Comparison of ENCODE assay signal across 19 cellular contexts in the genomic region with DNA sequence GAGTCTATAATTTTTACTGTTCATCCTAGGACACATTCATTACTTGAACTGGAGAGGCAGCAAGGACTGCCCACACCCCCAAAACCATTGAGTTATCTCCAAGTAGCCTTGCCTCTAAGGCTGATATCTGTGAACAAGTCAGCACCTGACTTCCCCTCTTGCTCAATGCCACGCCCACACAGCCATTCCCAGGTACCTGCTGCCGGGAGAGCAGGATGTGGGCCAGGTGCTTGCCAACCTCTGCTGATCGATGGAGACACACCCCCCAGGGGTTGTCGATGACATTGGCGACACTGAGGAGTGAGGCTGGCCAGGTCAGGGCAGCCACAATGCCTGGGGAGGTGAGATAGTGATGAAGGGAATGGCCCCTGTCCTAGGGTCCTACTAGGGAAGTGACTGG.
"Had no signal": no experiment of that assay in that cellular context is flagged by ENCODE, and none has a peak within 500 bp of the region (broad histone marks: within the 10 kb centered on the region; RNA-seq: fewer than 3 reads in every experiment).

No MANE protein-coding gene starts in this region.

- H3K27me3 Mint-ChIP-seq: activated CD4-positive, alpha-beta memory T cell treated with anti-CD3 and anti-CD28 coated beads, Interleukin-2, amount 10 ng/mL, durations not matched to agents 7 days and 5 days; activated CD4-positive, alpha-beta T cell treated with anti-CD3 and anti-CD28 coated beads, Interleukin-2, amount 10 ng/mL, durations not matched to agents 24 days and 14 days; activated naive CD8-positive, alpha-beta T cell treated with anti-CD3 and anti-CD28 coated beads, Interleukin-2, amount 10 ng/mL, durations not matched to agents 7 days and 5 days; naive thymus-derived CD4-positive, alpha-beta T cell had no signal

- H3K4me3 Mint-ChIP-seq: activated CD4-positive, alpha-beta memory T cell treated with anti-CD3 and anti-CD28 coated beads, Interleukin-2, amount 10 ng/mL, durations not matched to agents 7 days and 5 days; activated CD4-positive, alpha-beta T cell treated with anti-CD3 and anti-CD28 coated beads, Interleukin-2, amount 10 ng/mL, durations not matched to agents 24 days and 14 days; activated naive CD4-positive, alpha-beta T cell treated with anti-CD3 and anti-CD28 coated beads for 36 hours; activated naive CD8-positive, alpha-beta T cell treated with anti-CD3 and anti-CD28 coated beads, Interleukin-2, amount 10 ng/mL, durations not matched to agents 7 days and 5 days; activated T-cell treated with anti-CD3 and anti-CD28 coated beads, Interleukin-2, amount 50 U/mL, for 72 hours; endodermal cell; naive thymus-derived CD4-positive, alpha-beta T cell had no signal

- H3K9me3 Mint-ChIP-seq: activated CD4-positive, alpha-beta memory T cell treated with anti-CD3 and anti-CD28 coated beads, Interleukin-2, amount 10 ng/mL, durations not matched to agents 7 days and 5 days; activated CD4-positive, alpha-beta T cell treated with anti-CD3 and anti-CD28 coated beads, Interleukin-2, amount 10 ng/mL, durations not matched to agents 24 days and 14 days; activated naive CD8-positive, alpha-beta T cell treated with anti-CD3 and anti-CD28 coated beads, Interleukin-2, amount 10 ng/mL, durations not matched to agents 7 days and 5 days; activated T-cell treated with anti-CD3 and anti-CD28 coated beads, Interleukin-2, amount 50 U/mL, for 72 hours had no signal

- H3K27ac Mint-ChIP-seq: activated CD4-positive, alpha-beta memory T cell treated with anti-CD3 and anti-CD28 coated beads, Interleukin-2, amount 10 ng/mL, durations not matched to agents 7 days and 5 days; activated CD4-positive, alpha-beta T cell treated with anti-CD3 and anti-CD28 coated beads, Interleukin-2, amount 10 ng/mL, durations not matched to agents 24 days and 14 days; activated naive CD4-positive, alpha-beta T cell treated with anti-CD3 and anti-CD28 coated beads for 36 hours; activated naive CD8-positive, alpha-beta T cell treated with anti-CD3 and anti-CD28 coated beads, Interleukin-2, amount 10 ng/mL, durations not matched to agents 7 days and 5 days; activated T-cell treated with anti-CD3 and anti-CD28 coated beads, Interleukin-2, amount 50 U/mL, for 72 hours; endodermal cell; naive thymus-derived CD4-positive, alpha-beta T cell had no signal

- H3K4me3 ChIP-seq: coronary artery, lower lobe of right lung, sigmoid colon, testis, upper lobe of left lung had no signal

- H3K4me1 ChIP-seq: lower lobe of right lung, upper lobe of left lung had no signal

- H3K4me1 Mint-ChIP-seq: activated CD4-positive, alpha-beta memory T cell treated with anti-CD3 and anti-CD28 coated beads, Interleukin-2, amount 10 ng/mL, durations not matched to agents 7 days and 5 days; activated CD4-positive, alpha-beta T cell treated with anti-CD3 and anti-CD28 coated beads, Interleukin-2, amount 10 ng/mL, durations not matched to agents 24 days and 14 days; activated naive CD8-positive, alpha-beta T cell treated with anti-CD3 and anti-CD28 coated beads, Interleukin-2, amount 10 ng/mL, durations not matched to agents 7 days and 5 days; naive thymus-derived CD4-positive, alpha-beta T cell had no signal

- H3K27me3 ChIP-seq: sigmoid colon, testis, upper lobe of left lung had no signal

- ATAC-seq: activated T-cell treated with anti-CD3 and anti-CD28 coated beads, Interleukin-2, amount 50 U/mL, for 72 hours; left lobe of liver; lower lobe of right lung; naive thymus-derived CD4-positive, alpha-beta T cell had no signal

- H3K27ac ChIP-seq: coronary artery, lower lobe of right lung, testis, upper lobe of left lung had no signal

- DNase-seq: activated CD4-positive, alpha-beta memory T cell treated with anti-CD3 and anti-CD28 coated beads, Interleukin-2, amount 10 ng/mL, durations not matched to agents 7 days and 5 days; activated CD4-positive, alpha-beta T cell treated with anti-CD3 and anti-CD28 coated beads, Interleukin-2, amount 10 ng/mL, durations not matched to agents 24 days and 14 days; activated effector memory CD4-positive, alpha-beta T cell treated with Interleukin-2 at 50 U/mL for 16 hours; activated naive CD4-positive, alpha-beta T cell treated with anti-CD3 and anti-CD28 coated beads for 36 hours; activated naive CD8-positive, alpha-beta T cell treated with anti-CD3 and anti-CD28 coated beads, Interleukin-2, amount 10 ng/mL, durations not matched to agents 7 days and 5 days; activated T-cell treated with anti-CD3 and anti-CD28 coated beads, Interleukin-2, amount 50 U/mL, for 72 hours; amniotic stem cell; cerebellar nuclear complex; endodermal cell; foreskin fibroblast; lower lobe of right lung; naive thymus-derived CD4-positive, alpha-beta T cell; sigmoid colon; stimulated activated CD4-positive, alpha-beta T cell treated with anti-CD3 and anti-CD28 coated beads, Interleukin-4, amount 100 ng/mL, for 1 hour; stimulated activated naive CD4-positive, alpha-beta T cell; testis; upper lobe of left lung had no signal

- H3K9me3 ChIP-seq: lower lobe of right lung, sigmoid colon, testis, upper lobe of left lung had no signal
